In the genomic region with DNA sequence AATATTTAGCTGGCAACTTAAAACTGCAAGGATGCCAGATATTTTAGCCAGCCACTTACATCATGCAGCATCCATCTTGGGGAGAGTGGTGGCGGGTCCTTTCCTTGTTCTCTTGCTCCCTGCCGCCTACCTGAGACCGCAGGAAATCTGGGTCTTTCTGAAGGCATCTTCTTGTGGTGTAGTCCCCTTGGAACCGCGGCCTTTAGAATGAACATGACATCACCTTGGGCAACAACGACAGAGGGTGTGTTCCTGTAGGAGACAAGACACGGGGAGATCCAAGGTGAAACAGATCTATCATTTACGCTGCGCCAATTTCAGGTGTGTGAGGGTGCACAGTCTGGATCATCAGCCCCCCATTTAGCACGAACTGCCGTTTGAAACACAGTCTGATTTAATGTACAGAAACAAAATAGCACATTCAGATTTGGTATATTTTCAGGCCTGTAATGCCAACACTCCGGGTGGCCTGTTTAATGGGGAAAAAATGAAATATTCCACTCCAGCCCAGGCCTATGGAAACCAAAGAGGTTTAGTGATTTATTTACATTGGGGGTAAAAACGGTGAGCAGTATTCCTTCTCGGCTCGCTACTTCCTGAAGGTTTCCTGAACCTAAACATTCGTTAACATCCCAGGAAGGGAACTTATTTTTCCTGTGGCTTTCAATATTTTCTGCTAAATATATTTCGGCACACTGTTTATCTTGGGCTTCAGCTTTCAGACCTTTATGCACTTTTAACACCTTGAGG, we compare ENCODE assay signal across 8 cellular contexts. TPM values are rescaled to one million over a fixed set of nuclear protein-coding genes. Genes with fewer than 3 reads are reported as not detected.
DNase-seq lines count a peak whose midpoint lies in the region; ATAC-seq lines count a peak whose summit lies in the region.

No MANE protein-coding gene starts in this region.

- peak overlapping the region; percentile 74 to 78 for H3K4me3 Mint-ChIP-seq in stimulated activated naive B cell treated with anti-CD40 and anti-IgM and Interleukin-4, amounts not matched to agents 10 μg/mL and 1 μg/mL and 100 μg/mL, for 72 hours

- H3K9me3 ChIP-seq in right cardiac atrium (ENCODE audit: control insufficient read depth, low read length), result no peaks in the 10 kb centered on the region

- H3K9me3 Mint-ChIP-seq in stimulated activated naive B cell treated with anti-CD40 and anti-IgM and Interleukin-4, amounts not matched to agents 10 μg/mL and 1 μg/mL and 100 μg/mL, for 72 hours, result no peaks in the 10 kb centered on the region

- intact Hi-C loops in right cardiac atrium (cut with DNase I), result no loop called here

- H3K4me3 ChIP-seq in right cardiac atrium (ENCODE audit: low read length), result peak overlapping the region; percentile 32

- H3K36me3 Mint-ChIP-seq in stimulated activated naive B cell treated with anti-CD40 and anti-IgM and Interleukin-4, amounts not matched to agents 10 μg/mL and 1 μg/mL and 100 μg/mL, for 72 hours, result no peaks in the 10 kb centered on the region

- no peaks in the 10 kb centered on the region for H3K27me3 Mint-ChIP-seq in stimulated activated naive B cell treated with anti-CD40 and anti-IgM and Interleukin-4, amounts not matched to agents 10 μg/mL and 1 μg/mL and 100 μg/mL, for 72 hours

- peaks cover 57 to 76% of the 10 kb centered on the region in 2 donors for H3K4me1 Mint-ChIP-seq in stimulated activated naive B cell treated with anti-CD40 and anti-IgM and Interleukin-4, amounts not matched to agents 10 μg/mL and 1 μg/mL and 100 μg/mL, for 72 hours

- no peak for ATAC-seq in right cardiac atrium
- ATAC-seq in stimulated activated naive B cell treated with anti-CD40 and anti-IgM and Interleukin-4, amounts not matched to agents 10 μg/mL and 1 μg/mL and 100 μg/mL, for 72 hours (replicated peaks), result no peak

- peak overlapping the region; percentile 100 for H3K27ac ChIP-seq in right cardiac atrium (ENCODE audit: low read length)

- DNase-seq in stimulated activated CD4-positive, alpha-beta T cell treated with anti-CD3 and anti-CD28 coated beads, Interleukin-15, amount 100 ng/mL, for 24 hours, result peak; percentile 64
- DNase-seq in stimulated activated CD4-positive, alpha-beta T cell treated with anti-CD3 and anti-CD28 coated beads, Interleukin-4, amount 100 ng/mL, for 1 hour, result no peak
- peak; percentile 45 to 64 for DNase-seq in activated CD4-positive, alpha-beta T cell treated with anti-CD3 and anti-CD28 coated beads, Interleukin-2, amount 50 U/mL, for 48 hours
- DNase-seq in right cardiac atrium (peak in 1 of 3 donors; percentile 41), iPS-NIHi11 (ENCODE audit: low spot score) (no peak), D341Med (ENCODE audit: low spot score) (no peak), SIG-M5 treated with dmso at 0.1 percent for 504 hours (lab: John Stamatoyannopoulos, UW; ENCODE audit: unreplicated experiment) (no peak)
- no peak for DNase-seq in stimulated activated naive B cell treated with anti-CD40 and anti-IgM and Interleukin-4, amounts not matched to agents 10 μg/mL and 1 μg/mL and 100 μg/mL, for 72 hours

- H3K27ac Mint-ChIP-seq in stimulated activated naive B cell treated with anti-CD40 and anti-IgM and Interleukin-4, amounts not matched to agents 10 μg/mL and 1 μg/mL and 100 μg/mL, for 72 hours, result peak overlapping the region; percentile 96

- H3K4me1 ChIP-seq in right cardiac atrium (ENCODE audit: control insufficient read depth, insufficient read depth, low read length), result peaks cover 46% of the 10 kb centered on the region

- WGBS in right cardiac atrium, result 28% methylated on average over 17 of the region's 17 CpGs

- H3K27me3 ChIP-seq in right cardiac atrium (ENCODE audit: control insufficient read depth, insufficient read depth), result no peaks in the 10 kb centered on the region

RNA-seq across cellular contexts. Expression of a gene that starts 12.7 kb away (rescaled TPM):
- total RNA-seq in right cardiac atrium, result 10 to 100 TPM; 43.5 to 61.2 (median 51.5) TPM
- 22.0 TPM for polyA plus RNA-seq in right cardiac atrium

RNA-seq across cellular contexts. Expression of a gene that starts 56.9 kb away (rescaled TPM):
- total RNA-seq in right cardiac atrium, result 10 to 100 TPM; 54.3 to 73.1 (median 65.9) TPM
- polyA plus RNA-seq in right cardiac atrium, result 28.1 TPM

Comparison
In these comparisons a context has a peak if more than half of its experiments do, and no peak if none do; other contexts are left out.
1. DNase-seq: peak in stimulated activated CD4-positive, alpha-beta T cell treated with anti-CD3 and anti-CD28 coated beads, Interleukin-15, amount 100 ng/mL, for 24 hours (single experiment) and activated CD4-positive, alpha-beta T cell treated with anti-CD3 and anti-CD28 coated beads, Interleukin-2, amount 50 U/mL, for 48 hours (2 of 2); none in stimulated activated CD4-positive, alpha-beta T cell treated with anti-CD3 and anti-CD28 coated beads, Interleukin-4, amount 100 ng/mL, for 1 hour (single experiment), stimulated activated naive B cell treated with anti-CD40 and anti-IgM and Interleukin-4, amounts not matched to agents 10 μg/mL and 1 μg/mL and 100 μg/mL, for 72 hours (single experiment), iPS-NIHi11 (single experiment), D341Med (single experiment) and SIG-M5 treated with dmso at 0.1 percent for 504 hours (single experiment).